In the genomic region with DNA sequence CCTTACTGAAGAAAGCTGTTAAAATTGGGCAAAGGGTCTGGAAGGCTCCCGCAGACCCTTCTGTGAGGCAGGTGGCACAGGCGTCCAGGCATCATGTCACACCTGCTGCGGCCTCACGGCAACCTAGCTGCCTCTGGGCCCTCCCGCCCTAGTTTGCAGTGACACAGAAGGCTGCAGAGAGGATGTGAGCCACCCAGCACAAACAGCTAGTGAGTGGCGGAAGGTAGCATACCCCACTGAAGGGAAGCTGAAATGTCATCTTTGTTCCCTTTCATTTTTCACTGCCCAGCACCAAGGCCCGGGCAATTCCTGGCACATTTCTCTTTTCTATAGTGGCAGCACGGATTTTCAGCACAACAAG, we compare ENCODE assay signal across 28 cellular contexts. TPM values are rescaled to one million over a fixed set of nuclear protein-coding genes. Genes with fewer than 3 reads are reported as not detected.
DNase-seq lines count a peak whose midpoint lies in the region; ATAC-seq and TF ChIP-seq lines count a peak whose summit lies in the region.
"Had no signal": no experiment of that assay in that cellular context is flagged by ENCODE, and none has a peak within 500 bp of the region (broad histone marks: within the 10 kb centered on the region; RNA-seq: fewer than 3 reads in every experiment).

No MANE protein-coding gene starts in this region.

- no peaks in the 10 kb centered on the region for H3K27me3 ChIP-seq in heart left ventricle
- no peaks in the 10 kb centered on the region for H3K27me3 ChIP-seq in upper lobe of right lung
- H3K27me3 ChIP-seq in naive thymus-derived CD4-positive, alpha-beta T cell (ENCODE audit: control insufficient read depth in 2 of 2, insufficient read depth in 2 of 2, low read length in 2 of 2) = no peaks in the 10 kb centered on the region
- H3K27me3 ChIP-seq: esophagus squamous epithelium, MG63, Peyer's patch had no signal

- intact Hi-C loops in heart left ventricle (cut with DNase I) (no loop called here), cardiac septum (cut with DNase I) (no loop called here), upper lobe of right lung (cut with DNase I) (no loop called here)
- intact Hi-C loops in naive thymus-derived CD4-positive, alpha-beta T cell (cut with micrococcal nuclease) = no loop called here

- no peak for TF ChIP-seq CTCF in heart left ventricle (IDR thresholded peaks at IDR 0.05)
- TF ChIP-seq CTCF in upper lobe of right lung (IDR thresholded peaks at IDR 0.05) = no peak

- H3K9me3 Mint-ChIP-seq in naive thymus-derived CD4-positive, alpha-beta T cell = no peaks in the 10 kb centered on the region
- H3K9me3 Mint-ChIP-seq: activated naive CD4-positive, alpha-beta T cell treated with anti-CD3 and anti-CD28 coated beads, Interleukin-2, amount 10 ng/mL, durations not matched to agents 7 days and 5 days; activated T-cell treated with anti-CD3 and anti-CD28 coated beads, Interleukin-2, amount 50 U/mL, for 72 hours; CD14-positive monocyte; effector memory CD8-positive, alpha-beta T cell had no signal

- POLR2A ChIA-PET in naive thymus-derived CD4-positive, alpha-beta T cell (lab: Charles Lee) = interaction anchor here (0.6 kb wide), 1 partner anchor 146 kb away, joined by 4 read pairs; no protein-coding TSS in a partner anchor

- H3K36me3 Mint-ChIP-seq in naive thymus-derived CD4-positive, alpha-beta T cell = peaks cover 6 to 37% (median 11%) of the 10 kb centered on the region in 5 donors

- H3K27ac ChIP-seq in heart left ventricle = peak overlapping the region in 9 of 12 donors; percentile 11 to 67 (median 20)
- H3K27ac ChIP-seq in caudate nucleus (ENCODE audit: low read depth, low read length) = peak overlapping the region; percentile 13
- H3K27ac ChIP-seq in upper lobe of right lung = peak overlapping the region; percentile 63
- H3K27ac ChIP-seq in naive thymus-derived CD4-positive, alpha-beta T cell (ENCODE audit: low read depth, low read length) = no peak overlapping the region
- H3K27ac ChIP-seq: esophagus squamous epithelium, Peyer's patch had no signal

- no peak overlapping the region for H3K4me3 Mint-ChIP-seq in naive thymus-derived CD4-positive, alpha-beta T cell
- H3K4me3 Mint-ChIP-seq: activated naive CD4-positive, alpha-beta T cell treated with anti-CD3 and anti-CD28 coated beads, Interleukin-2, amount 10 ng/mL, durations not matched to agents 7 days and 5 days; activated T-cell treated with anti-CD3 and anti-CD28 coated beads, Interleukin-2, amount 50 U/mL, for 72 hours; CD14-positive monocyte; effector memory CD8-positive, alpha-beta T cell had no signal

- H3K36me3 ChIP-seq in heart left ventricle = peaks cover 0 to 69% (median 43%) of the 10 kb centered on the region in 9 donors
- peaks cover 63% of the 10 kb centered on the region for H3K36me3 ChIP-seq in upper lobe of right lung
- peaks cover 0 to 60% (median 0%) of the 10 kb centered on the region in 3 experiments for H3K36me3 ChIP-seq in naive thymus-derived CD4-positive, alpha-beta T cell (ENCODE audit: control insufficient read depth in 2 of 3, insufficient read depth in 3 of 3, low read length in 3 of 3)

- 76 to 81% (median 77%) methylated on average over 8 of the region's 8 CpGs for WGBS in heart left ventricle, 4 donors

- H3K27me3 Mint-ChIP-seq in naive thymus-derived CD4-positive, alpha-beta T cell = no peaks in the 10 kb centered on the region
- H3K27me3 Mint-ChIP-seq: activated naive CD4-positive, alpha-beta T cell treated with anti-CD3 and anti-CD28 coated beads, Interleukin-2, amount 10 ng/mL, durations not matched to agents 7 days and 5 days; effector memory CD8-positive, alpha-beta T cell had no signal

- H3K27ac Mint-ChIP-seq in naive thymus-derived CD4-positive, alpha-beta T cell = no peak overlapping the region
- H3K27ac Mint-ChIP-seq: activated naive CD4-positive, alpha-beta T cell treated with anti-CD3 and anti-CD28 coated beads, Interleukin-2, amount 10 ng/mL, durations not matched to agents 7 days and 5 days; activated T-cell treated with anti-CD3 and anti-CD28 coated beads, Interleukin-2, amount 50 U/mL, for 72 hours had no signal

- peaks cover 0 to 5% (median 0%) of the 10 kb centered on the region in 7 donors for H3K4me1 Mint-ChIP-seq in naive thymus-derived CD4-positive, alpha-beta T cell
- H3K4me1 Mint-ChIP-seq: activated naive CD4-positive, alpha-beta T cell treated with anti-CD3 and anti-CD28 coated beads, Interleukin-2, amount 10 ng/mL, durations not matched to agents 7 days and 5 days had no signal

- TF ChIP-seq POLR2A in heart left ventricle (IDR thresholded peaks at IDR 0.05) = no peak

- H3K4me1 ChIP-seq in heart left ventricle = peaks cover 0 to 22% (median 7%) of the 10 kb centered on the region in 12 donors
- H3K4me1 ChIP-seq in upper lobe of right lung = no peaks in the 10 kb centered on the region
- no peaks in the 10 kb centered on the region for H3K4me1 ChIP-seq in naive thymus-derived CD4-positive, alpha-beta T cell (ENCODE audit: control insufficient read depth in 2 of 2, insufficient read depth in 2 of 2, low read length in 2 of 2)
- H3K4me1 ChIP-seq: esophagus squamous epithelium had no signal

- peak in 2 of 4 donors; percentile 41 to 55 for ATAC-seq in heart left ventricle
- no peak for ATAC-seq in upper lobe of right lung
- no peak for ATAC-seq in naive thymus-derived CD4-positive, alpha-beta T cell
- ATAC-seq: activated T-cell treated with anti-CD3 and anti-CD28 coated beads, Interleukin-2, amount 50 U/mL, for 72 hours; effector memory CD8-positive, alpha-beta T cell; GM12878; left colon; mucosa of descending colon; SK-N-SH treated with all-trans-retinoic acid at 6 μM for 48 hours had no signal

- CTCF ChIA-PET in naive thymus-derived CD4-positive, alpha-beta T cell (lab: Charles Lee) = interaction anchor here (1.3 kb wide), 1 partner anchor 10 kb away, joined by 6 read pairs; no protein-coding TSS in a partner anchor

- no peaks in the 10 kb centered on the region for H3K9me3 ChIP-seq in heart left ventricle
- H3K9me3 ChIP-seq in upper lobe of right lung = no peaks in the 10 kb centered on the region
- no peaks in the 10 kb centered on the region for H3K9me3 ChIP-seq in naive thymus-derived CD4-positive, alpha-beta T cell (ENCODE audit: control insufficient read depth in 2 of 3, low read length in 3 of 3)
- H3K9me3 ChIP-seq: esophagus squamous epithelium, MG63, mucosa of descending colon, Peyer's patch had no signal

- DNase-seq in heart left ventricle (no peak), cardiac septum (ENCODE audit: low spot score) (no peak), caudate nucleus (lab: John Stamatoyannopoulos, UW) (no peak), mesenteric fat pad (ENCODE audit: low spot score) (peak; percentile 60), upper lobe of right lung (no peak), globus pallidus (ENCODE audit: low spot score) (no peak)
- DNase-seq in effector CD4-positive, alpha-beta T cell = no peak
- no peak for DNase-seq in naive thymus-derived CD4-positive, alpha-beta T cell
- DNase-seq: activated CD4-positive, CD25-positive, alpha-beta regulatory T cell; activated naive CD4-positive, alpha-beta T cell treated with anti-CD3 and anti-CD28 coated beads, Interleukin-2, amount 10 ng/mL, durations not matched to agents 7 days and 5 days; activated T-cell treated with anti-CD3 and anti-CD28 coated beads, Interleukin-2, amount 50 U/mL, for 72 hours; aorta; cerebellar nuclear complex; DMS 273 treated with DMSO at 0.1 percent for 48 hours; effector memory CD8-positive, alpha-beta T cell; esophagus squamous epithelium; left colon; MG63; mucosa of descending colon; NCI-H1436 treated with DMSO at 0.1 percent for 48 hours; NCI-H226; Peyer's patch; retina; stimulated activated CD8-positive, alpha-beta memory T cell treated with anti-CD3 and anti-CD28 coated beads, Interleukin-4, amount 100 ng/mL, for 48 hours; T-helper 9 cell had no signal

- H3K4me3 ChIP-seq in heart left ventricle = no peak overlapping the region
- no peak overlapping the region for H3K4me3 ChIP-seq in upper lobe of right lung
- H3K4me3 ChIP-seq in naive thymus-derived CD4-positive, alpha-beta T cell (ENCODE audit: low read length) = no peak overlapping the region
- H3K4me3 ChIP-seq: esophagus squamous epithelium, GM12878, MG63, mucosa of descending colon, Peyer's patch had no signal

RNA-seq across cellular contexts. Expression of a gene that starts 53.8 kb away (rescaled TPM):
- total RNA-seq in heart left ventricle (100 to 1,000 TPM in 2 of 9 donors, 10 to 100 TPM in 7; 72.3 to 111 (median 88.2) TPM), cardiac septum (67.5 TPM), mesenteric fat pad (78.9 TPM), upper lobe of right lung (89.8 TPM)
- 100 to 1,000 TPM in 1 of 2 donors, 10 to 100 TPM in 1; 70.3 to 142 TPM for polyA plus RNA-seq in heart left ventricle
- 100 to 1,000 TPM in 4 of 5 experiments, 10 to 100 TPM in 1; 90.5 to 160 (median 121) TPM for total RNA-seq in naive thymus-derived CD4-positive, alpha-beta T cell
- polyA plus RNA-seq in naive thymus-derived CD4-positive, alpha-beta T cell = 10 to 100 TPM; 29.8 to 44.5 TPM

RNA-seq across cellular contexts. Expression of a gene that starts 55.7 kb away (rescaled TPM):
- total RNA-seq in heart left ventricle (10 to 100 TPM in 8 of 9 donors, 1 to 10 TPM in 1; 8.4 to 20.6 (median 13.3) TPM), cardiac septum (10.5 TPM), mesenteric fat pad (16.3 TPM), upper lobe of right lung (16.6 TPM)
- 10 to 100 TPM in 1 of 2 donors, 1 to 10 TPM in 1; 7.9 to 26.1 TPM for polyA plus RNA-seq in heart left ventricle
- total RNA-seq in naive thymus-derived CD4-positive, alpha-beta T cell = 10 to 100 TPM; 24.4 to 46.2 (median 25.5) TPM
- polyA plus RNA-seq in naive thymus-derived CD4-positive, alpha-beta T cell = 10 to 100 TPM; 34.4 to 40.2 TPM
